22 cellular contexts compared by ENCODE assay signal in the genomic region with DNA sequence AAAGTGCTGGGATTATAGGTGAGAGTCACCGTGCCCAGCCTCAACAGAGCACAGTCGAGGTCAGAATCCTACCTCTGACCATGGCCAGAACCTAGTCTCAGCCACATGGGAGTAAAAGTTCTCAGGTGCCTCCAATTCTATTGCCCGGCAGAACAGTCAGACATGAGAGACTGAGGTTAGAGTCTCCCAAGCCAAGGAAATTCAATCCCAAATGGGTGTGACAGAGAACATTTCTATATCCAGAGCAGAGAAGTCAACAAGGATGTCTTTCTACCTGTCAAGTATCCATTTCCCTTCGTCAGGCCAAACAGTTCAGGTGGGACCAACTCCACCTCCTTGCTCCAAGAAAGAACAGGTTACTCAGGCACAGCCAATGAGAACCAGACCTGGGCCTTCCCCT. TPM values are rescaled to one million over a fixed set of nuclear protein-coding genes. Genes with fewer than 3 reads are reported as not detected.
DNase-seq lines count a peak whose midpoint lies in the region; ATAC-seq, FAIRE-seq and TF ChIP-seq lines count a peak whose summit lies in the region.
"Had no signal": no experiment of that assay in that cellular context is flagged by ENCODE, and none has a peak within 500 bp of the region (broad histone marks: within the 10 kb centered on the region; RNA-seq: fewer than 3 reads in every experiment).

No MANE protein-coding gene starts in this region.

- TF ChIP-seq POLR2A in GM12878 (IDR thresholded peaks at IDR 0.05; ENCODE audit: low read depth, low read length): no peak
- no peak for TF ChIP-seq POLR2A in gastrocnemius medialis (IDR thresholded peaks at IDR 0.05)

- TF ChIP-seq CTCF in GM12878 (IDR thresholded peaks at IDR 0.05 in 2 of 3, conservative IDR thresholded peaks at IDR 0.05 in 1 of 3; ENCODE audit: control insufficient read depth in 2 of 3, extremely low read depth in 1 of 3, insufficient read depth in 1 of 3, low read depth in 3 of 3, low read length in 3 of 3) (no peak), gastrocnemius medialis (IDR thresholded peaks at IDR 0.05 in 4 of 5, conservative IDR thresholded peaks at IDR 0.05 in 1 of 5) (no peak), tibial artery (IDR thresholded peaks at IDR 0.05) (no peak)

- no peaks in the 10 kb centered on the region for H3K27me3 Mint-ChIP-seq in activated naive CD4-positive, alpha-beta T cell treated with anti-CD3 and anti-CD28 coated beads for 36 hours (ENCODE audit: low read depth)
- no peaks in the 10 kb centered on the region for H3K27me3 Mint-ChIP-seq in T-helper 17 cell

- H3K27me3 ChIP-seq in GM12878 (replicated peaks in 1 of 2; ENCODE audit: control insufficient read depth in 2 of 2, insufficient read depth in 2 of 2, low read length in 1 of 2) (no peaks in the 10 kb centered on the region), gastrocnemius medialis (no peaks in the 10 kb centered on the region), tibial artery (no peaks in the 10 kb centered on the region)
- H3K27me3 ChIP-seq: heart right ventricle, SJSA1 had no signal

- H3K9me3 ChIP-seq in T-helper 17 cell (ENCODE audit: control insufficient read depth, low read length, poor library complexity, severe bottlenecking) (no peaks in the 10 kb centered on the region), GM12878 (replicated peaks; ENCODE audit: control insufficient read depth, insufficient read depth, low read length) (no peaks in the 10 kb centered on the region), gastrocnemius medialis (no peaks in the 10 kb centered on the region), tibial artery (no peaks in the 10 kb centered on the region)
- H3K9me3 ChIP-seq: heart right ventricle, SJSA1 had no signal

- H3K4me2 ChIP-seq in GM12878 (ENCODE audit: control insufficient read depth, insufficient read depth): 0 out of 2 replicates have a peak overlapping the region, but pooled peaks have one; percentile 10

- 96% methylated on average over 4 of the region's 4 CpGs for WGBS in GM12878 (ENCODE audit: insufficient coverage, insufficient replicate concordance, low lambda C conversion rate, missing lambda C conversion rate)

- intact Hi-C loops in activated naive CD4-positive, alpha-beta T cell treated with anti-CD3 and anti-CD28 coated beads for 36 hours (cut with micrococcal nuclease): no loop called here
- intact Hi-C loops in GM12878 (cut with micrococcal nuclease; ENCODE audit: unreplicated experiment) (no loop called here), gastrocnemius medialis (cut with DNase I; ENCODE audit: low total_unique reads) (no loop called here), tibial artery (cut with DNase I; ENCODE audit: low total_unique reads) (no loop called here)

- CTCF ChIA-PET in activated naive CD4-positive, alpha-beta T cell treated with anti-CD3 and anti-CD28 coated beads for 36 hours (lab: Charles Lee): interaction anchor here (2.3 to 14.6 kb wide), 2 partner anchors 18 kb away, joined by 18 to 192 read pairs; no protein-coding TSS in a partner anchor
- CTCF ChIA-PET in GM12878 (lab: Yijun Ruan, JAX): interaction anchor here (0.6 to 40.1 kb wide), 2 partner anchors 14 to 330 kb away, joined by 3 to 1107 read pairs; no protein-coding TSS in a partner anchor

- TF ChIP-seq RAD21 in GM12878 (IDR thresholded peaks at IDR 0.05; ENCODE audit: insufficient read depth, low read depth, low read length): no peak

- POLR2A ChIA-PET in GM12878 (lab: Charles Lee): interaction anchor here (8.4 kb wide), 1 partner anchor 18 kb away, joined by 153 read pairs; no protein-coding TSS in a partner anchor

- H3K4me1 Mint-ChIP-seq in activated naive CD4-positive, alpha-beta T cell treated with anti-CD3 and anti-CD28 coated beads for 36 hours (ENCODE audit: low read depth): peaks cover 96% of the 10 kb centered on the region
- H3K4me1 Mint-ChIP-seq in T-helper 17 cell: peaks cover 82% of the 10 kb centered on the region

- DNase-seq in activated naive CD4-positive, alpha-beta T cell treated with anti-CD3 and anti-CD28 coated beads for 36 hours: no peak
- no peak for DNase-seq in activated naive CD4-positive, alpha-beta T cell treated with Interleukin-2 at 50 U/mL for 16 hours
- no peak for DNase-seq in T-helper 17 cell
- DNase-seq in GM12878 (ENCODE audit: low read depth, low spot score): no peak
- DNase-seq in gastrocnemius medialis: peak in 1 of 2 donors; percentile 43
- no peak for DNase-seq in tibial artery
- DNase-seq in Kasumi-1 (lab: John Stamatoyannopoulos, UW): no peak
- DNase-seq in DMS114 treated with DMSO at 0.1 percent for 48 hours (lab: John Stamatoyannopoulos, UW; ENCODE audit: unreplicated experiment): no peak
- DNase-seq: activated CD4-positive, alpha-beta T cell treated with anti-CD3 and anti-CD28 coated beads for 4 hours; activated CD8-positive, alpha-beta memory T cell treated with anti-CD3 and anti-CD28 coated beads, Interleukin-2, amount 50 U/mL, for 4 hours; heart right ventricle; left colon; mesenchymal stem cell; NCI-H1092; NCI-H187 treated with DMSO at 0.1 percent for 48 hours; NCI-H526 treated with DMSO at 0.1 percent for 48 hours; stimulated activated CD4-positive, alpha-beta T cell treated with anti-CD3 and anti-CD28 coated beads, Interleukin-1b, Interleukin-23, amount 100 ng/mL, for 48 hours; T-helper 1 cell had no signal

- no peak overlapping the region for H2AFZ ChIP-seq in GM12878 (ENCODE audit: control insufficient read depth, low read depth, low read length)

- FAIRE-seq in GM12878 (lab: Jason Lieb, UNC): no peak

- no peak for TF ChIP-seq EP300 in GM12878 (IDR thresholded peaks at IDR 0.05; ENCODE audit: borderline replicate concordance in 1 of 2, control insufficient read depth in 1 of 2, low read depth in 2 of 2, low read length in 2 of 2)

- H4K20me1 ChIP-seq in GM12878 (ENCODE audit: control insufficient read depth, insufficient read depth): peaks cover 4% of the 10 kb centered on the region

- no peak overlapping the region for H3K4me3 Mint-ChIP-seq in activated naive CD4-positive, alpha-beta T cell treated with anti-CD3 and anti-CD28 coated beads for 36 hours
- peak overlapping the region; percentile 12 for H3K4me3 Mint-ChIP-seq in T-helper 17 cell

- peak overlapping the region; percentile 20 for H3K27ac Mint-ChIP-seq in activated naive CD4-positive, alpha-beta T cell treated with anti-CD3 and anti-CD28 coated beads for 36 hours
- H3K27ac Mint-ChIP-seq in T-helper 17 cell: peak overlapping the region; percentile 98

- in situ Hi-C loops in GM12878 (cut with MboI): no loop called here
- in situ Hi-C loops in gastrocnemius medialis (cut with MboI; ENCODE audit: low sequenced_read_pairs in 4 of 4): loop anchor here in 1 of 4 donors (25.0 kb wide), 1 partner anchor 90 kb away; no protein-coding TSS in a partner anchor

- ATAC-seq in T-helper 17 cell (no peak), GM12878 (no peak), gastrocnemius medialis (peak; percentile 84 to 94)
- ATAC-seq: HCT116, heart right ventricle, left colon had no signal

- no peaks in the 10 kb centered on the region for H3K9me3 Mint-ChIP-seq in activated naive CD4-positive, alpha-beta T cell treated with anti-CD3 and anti-CD28 coated beads for 36 hours

- peak overlapping the region; percentile 22; the same call in 1 of the 2 replicates for H3K27ac ChIP-seq in GM12878 (ENCODE audit: control insufficient read depth, insufficient read depth)
- peak overlapping the region; percentile 43 to 80 (median 50) for H3K27ac ChIP-seq in gastrocnemius medialis
- H3K27ac ChIP-seq in tibial artery: no peak overlapping the region
- H3K27ac ChIP-seq: epithelial cell of prostate, heart right ventricle, SJSA1 had no signal

- peaks cover 28 to 39% of the 10 kb centered on the region in 2 experiments for H3K36me3 ChIP-seq in GM12878 (ENCODE audit: control insufficient read depth in 2 of 2, insufficient read depth in 2 of 2, low read length in 1 of 2)
- H3K36me3 ChIP-seq in gastrocnemius medialis: no peaks in the 10 kb centered on the region
- peaks cover 19 to 49% (median 26%) of the 10 kb centered on the region in 3 donors for H3K36me3 ChIP-seq in tibial artery

- SMC1A ChIA-PET in GM12878 (lab: Charles Lee; ENCODE audit: uncharacterized antibody, unreplicated experiment): interaction anchor here (1.0 to 35.3 kb wide), 3 partner anchors 9 to 51 kb away, joined by 3 to 1132 read pairs (median 1132); partner anchors contain the start of gene ANXA6

- H3K4me1 ChIP-seq in GM12878 (ENCODE audit: control insufficient read depth, insufficient read depth, low read length) (peaks cover 79% of the 10 kb centered on the region), gastrocnemius medialis (peaks cover 77 to 85% of the 10 kb centered on the region in 2 donors), tibial artery (peaks cover 0 to 98% (median 58%) of the 10 kb centered on the region in 4 donors)
- H3K4me1 ChIP-seq: SJSA1 had no signal

- RAD21 ChIA-PET in GM12878 (lab: Charles Lee; ENCODE audit: unreplicated experiment): interaction anchor here (8.4 kb wide), 1 partner anchor 20 kb away, joined by 189 read pairs; no protein-coding TSS in a partner anchor

- H3K9ac ChIP-seq in GM12878 (ENCODE audit: control insufficient read depth, insufficient read depth, low read length): no peak overlapping the region

- H3K36me3 Mint-ChIP-seq in activated naive CD4-positive, alpha-beta T cell treated with anti-CD3 and anti-CD28 coated beads for 36 hours (ENCODE audit: low read depth): peaks cover 29% of the 10 kb centered on the region
- peaks cover 16% of the 10 kb centered on the region for H3K36me3 Mint-ChIP-seq in T-helper 17 cell (ENCODE audit: low read depth)

- no peak overlapping the region for H3K4me3 ChIP-seq in GM12878
- H3K4me3 ChIP-seq in gastrocnemius medialis: no peak overlapping the region
- H3K4me3 ChIP-seq in tibial artery: no peak overlapping the region
- H3K4me3 ChIP-seq: heart right ventricle, SJSA1, skin epidermis had no signal

- peaks cover 99% of the 10 kb centered on the region for H3K79me2 ChIP-seq in GM12878 (ENCODE audit: control insufficient read depth, insufficient read depth, low read length)

- BruUV-seq in GM12878 (replicated peaks; lab: Mats Ljungman, UMichigan): no TSS peak

RNA-seq across cellular contexts. Expression of gene ANXA6, which starts 10.5 kb away (rescaled TPM):
- 100 to 1,000 TPM; 272 to 284 TPM for total RNA-seq in activated naive CD4-positive, alpha-beta T cell treated with anti-CD3 and anti-CD28 coated beads for 36 hours
- total RNA-seq in T-helper 17 cell (100 to 1,000 TPM; 258 to 307 TPM), GM12878 (2014; rRNA removed) (477 and 484 TPM in 2 replicates), GM12878 (2014; rRNA removed; fragmentation: Illumina TruSeq; extraction: Trizol) (549 and 550 TPM in 2 replicates), GM12878 (2021) (528 and 542 TPM in 2 replicates), gastrocnemius medialis (100 to 1,000 TPM in 3 of 4 donors, 10 to 100 TPM in 1; 91.6 to 164 (median 142) TPM)
- total RNA-seq in GM12878 (2013; cell fraction: nucleolus; rRNA removed): 295 and 301 TPM in 2 replicates
- polyA plus RNA-seq in GM12878 (2011; ENCODE audit: low read depth): 195 TPM
- polyA plus RNA-seq in GM12878 (2011; rRNA removed) (460 and 571 TPM in 2 replicates), GM12878 (2014; fragmentation: Illumina TruSeq; extraction: Trizol) (506 and 510 TPM in 2 replicates), GM12878 (2014; fragmentation: Nextera tagmentation; extraction: Ambion mirVana) (10 to 100 TPM; 44.0 to 73.1 TPM), GM12878 (2014; rRNA removed) (453 and 470 TPM in 2 replicates), GM12878 (2016; fragmentation: Nextera tagmentation; extraction: Ambion mirVana) (100 to 1,000 TPM; 280 to 291 TPM)
- 618 and 630 TPM in 2 replicates for polyA plus RNA-seq in GM12878 (2011; cell fraction: cytosol; rRNA removed)
- 407 and 532 TPM in 2 replicates for polyA plus RNA-seq in GM12878 (2011; cell fraction: nucleus; rRNA removed)
- polyA plus RNA-seq in GM12878 (2012): 297 and 330 TPM in 2 replicates
- 634 and 706 TPM in 2 replicates for polyA minus RNA-seq in GM12878 (2011; rRNA and poly(A)+ RNA removed)
- 242 and 263 TPM in 2 replicates for polyA minus RNA-seq in GM12878 (2011; cell fraction: cytosol; rRNA and poly(A)+ RNA removed)
- 286 and 410 TPM in 2 replicates for polyA minus RNA-seq in GM12878 (2011; cell fraction: nucleus; rRNA and poly(A)+ RNA removed)

Comparison
In these comparisons a context has a peak if more than half of its experiments do, and no peak if none do; other contexts are left out.
1. ATAC-seq: peak in gastrocnemius medialis (2 of 2); none in T-helper 17 cell (single experiment) and GM12878 (single experiment).
2. H3K27ac ChIP-seq: peak in GM12878 (single experiment) and gastrocnemius medialis (4 of 4); none in tibial artery (0 of 2).